4 cellular contexts compared by ENCODE assay signal in genomic region chr1:50257940-50258339, GRCh38.
TF ChIP-seq lines count a peak whose summit lies in the region.

No MANE protein-coding gene starts in this region.

TF ChIP-seq in SK-N-SH, 30 proteins besides CTCF, POLR2A, EP300 and RAD21:
- TF ChIP-seq REST (IDR thresholded peaks at IDR 0.05; ENCODE audit: low read depth, low read length) (peak; percentile 68; the same call in 1 of the 2 replicates), FOSL2 (IDR thresholded peaks at IDR 0.05; ENCODE audit: borderline replicate concordance, low read depth) (no peak)
TF ChIP-seq in SK-N-SH: peak in this region for 1.

TF ChIP-seq in SK-N-SH treated with all-trans-retinoic acid at 6 μM for 48 hours, 23 proteins besides CTCF, POLR2A, EP300 and RAD21:
- TF ChIP-seq, protein P1, sequence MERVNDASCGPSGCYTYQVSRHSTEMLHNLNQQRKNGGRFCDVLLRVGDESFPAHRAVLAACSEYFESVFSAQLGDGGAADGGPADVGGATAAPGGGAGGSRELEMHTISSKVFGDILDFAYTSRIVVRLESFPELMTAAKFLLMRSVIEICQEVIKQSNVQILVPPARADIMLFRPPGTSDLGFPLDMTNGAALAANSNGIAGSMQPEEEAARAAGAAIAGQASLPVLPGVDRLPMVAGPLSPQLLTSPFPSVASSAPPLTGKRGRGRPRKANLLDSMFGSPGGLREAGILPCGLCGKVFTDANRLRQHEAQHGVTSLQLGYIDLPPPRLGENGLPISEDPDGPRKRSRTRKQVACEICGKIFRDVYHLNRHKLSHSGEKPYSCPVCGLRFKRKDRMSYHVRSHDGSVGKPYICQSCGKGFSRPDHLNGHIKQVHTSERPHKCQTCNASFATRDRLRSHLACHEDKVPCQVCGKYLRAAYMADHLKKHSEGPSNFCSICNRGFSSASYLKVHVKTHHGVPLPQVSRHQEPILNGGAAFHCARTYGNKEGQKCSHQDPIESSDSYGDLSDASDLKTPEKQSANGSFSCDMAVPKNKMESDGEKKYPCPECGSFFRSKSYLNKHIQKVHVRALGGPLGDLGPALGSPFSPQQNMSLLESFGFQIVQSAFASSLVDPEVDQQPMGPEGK (CRISPR knock-in tag; IDR thresholded peaks at IDR 0.05; ENCODE audit: borderline replicate concordance), result no peak
- no peak for TF ChIP-seq ESRRG (CRISPR knock-in tag; IDR thresholded peaks at IDR 0.05)

TF ChIP-seq in HEK293, 187 proteins besides CTCF, POLR2A, EP300 and RAD21 (continued from another document):
- TF ChIP-seq REST (tag by site-specific recombination; IDR thresholded peaks at IDR 0.05), result peak; percentile 53

TF ChIP-seq in K562, 482 proteins besides CTCF, POLR2A, EP300 and RAD21 (continued from another document):
- TF ChIP-seq REST (CRISPR knock-in tag; IDR thresholded peaks at IDR 0.05; ENCODE audit: low read depth), result peak; percentile 91
